Comparison of ENCODE assay signal across 34 cellular contexts in the genomic region with DNA sequence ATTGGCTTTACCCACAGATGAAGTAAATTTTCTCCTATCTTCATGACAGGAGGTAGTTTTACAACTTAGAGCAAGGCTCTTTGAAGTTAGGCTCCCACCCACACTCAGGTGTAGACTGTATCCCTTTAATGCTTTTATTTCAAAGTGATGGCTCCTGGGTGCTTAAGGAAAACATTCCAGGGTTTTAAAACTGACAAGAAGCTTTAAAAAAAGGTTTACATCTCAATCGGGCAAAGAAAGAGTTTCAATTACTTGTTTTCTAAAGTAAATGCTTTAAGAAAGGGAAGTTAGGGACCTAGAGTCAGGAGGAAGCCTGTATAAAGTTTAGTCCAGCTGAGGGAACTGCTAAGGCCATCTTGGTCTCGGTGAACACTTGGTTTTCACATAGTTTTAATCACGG.
"Had no signal": no experiment of that assay in that cellular context is flagged by ENCODE, and none has a peak within 500 bp of the region (broad histone marks: within the 10 kb centered on the region; RNA-seq: fewer than 3 reads in every experiment).

No MANE protein-coding gene starts in this region.

- H3K27ac Mint-ChIP-seq: activated CD4-positive, alpha-beta memory T cell treated with anti-CD3 and anti-CD28 coated beads for 36 hours; activated naive CD4-positive, alpha-beta T cell treated with anti-CD3 and anti-CD28 coated beads for 36 hours; activated naive CD4-positive, alpha-beta T cell treated with anti-CD3 and anti-CD28 coated beads, Interleukin-2, amount 50 U/mL, for 72 hours; activated T-helper 1 cell treated with anti-CD3 and anti-CD28 coated beads, Interleukin-12 subunit alpha, Interleukin-12 subunit beta, Interleukin-2, Interleukin-4 antibody, amounts not matched to agents 30 ng/mL and 10 ng/mL and 1 ng/mL, durations not matched to agents 14 hours and 24 hours and 36 hours; brain; T-helper 1 cell treated with Interleukin-12 subunit alpha and Interleukin-12 subunit beta and Interleukin-4 antibody, amounts not matched to agents 30 μg/mL and 1 μg/mL, for 36 hours; T-helper 2 cell treated with Interferon-gamma antibody and Interleukin-4, amounts not matched to agents 5 μg/mL and 100 μg/mL, for 36 hours had no signal

- ATAC-seq: activated CD4-positive, CD25-positive, alpha-beta regulatory T cell treated with anti-CD3 and anti-CD28 coated beads, Interleukin-2, amount 50 U/mL, for 24 hours; activated naive CD4-positive, alpha-beta T cell treated with anti-CD3 and anti-CD28 coated beads, Interleukin-2, amount 50 U/mL, for 72 hours; activated T-cell treated with anti-CD3 and anti-CD28 coated beads, Interleukin-2, amount 50 U/mL, for 4 hours; PC-3 had no signal

- H3K4me1 ChIP-seq: adrenal gland, Peyer's patch, SJSA1 had no signal

- H3K27me3 ChIP-seq: adrenal gland, Peyer's patch, SJSA1 had no signal

- H3K4me3 Mint-ChIP-seq: activated CD4-positive, alpha-beta memory T cell treated with anti-CD3 and anti-CD28 coated beads for 36 hours; activated naive CD4-positive, alpha-beta T cell treated with anti-CD3 and anti-CD28 coated beads for 36 hours; activated T-cell treated with anti-CD3 and anti-CD28 coated beads, Interleukin-2, amount 50 U/mL, for 4 hours; activated T-helper 1 cell treated with anti-CD3 and anti-CD28 coated beads, Interleukin-12 subunit alpha, Interleukin-12 subunit beta, Interleukin-2, Interleukin-4 antibody, amounts not matched to agents 30 ng/mL and 10 ng/mL and 1 ng/mL, durations not matched to agents 14 hours and 24 hours and 36 hours; brain; T-helper 1 cell treated with Interleukin-12 subunit alpha and Interleukin-12 subunit beta and Interleukin-4 antibody, amounts not matched to agents 30 μg/mL and 1 μg/mL, for 36 hours; T-helper 2 cell treated with Interferon-gamma antibody and Interleukin-4, amounts not matched to agents 5 μg/mL and 100 μg/mL, for 36 hours had no signal

- H3K9me3 ChIP-seq: adrenal gland, Peyer's patch, SJSA1 had no signal

- DNase-seq: activated CD4-positive, alpha-beta memory T cell treated with anti-CD3 and anti-CD28 coated beads for 36 hours; activated CD4-positive, alpha-beta T cell treated with anti-CD3 and anti-CD28 coated beads for 4 hours; activated CD4-positive, alpha-beta T cell treated with anti-CD3 and anti-CD28 coated beads, Interleukin-2, amount 50 U/mL, for 1 hour; activated CD8-positive, alpha-beta memory T cell treated with anti-CD3 and anti-CD28 coated beads, Interleukin-2, amount 50 U/mL, for 4 hours; activated gamma-delta T cell treated with Interleukin-2 at 50 U/mL for 16 hours; activated naive CD4-positive, alpha-beta T cell treated with anti-CD3 and anti-CD28 coated beads for 36 hours; activated T-cell treated with anti-CD3 and anti-CD28 coated beads for 4 hours; activated T-cell treated with anti-CD3 and anti-CD28 coated beads, Interleukin-2, amount 50 U/mL, for 4 hours; adrenal gland; anterior cingulate cortex; caudate nucleus; cerebellar nuclear complex; NCI-H1092 treated with DMSO at 0.1 percent for 48 hours; NCI-H1417; NCI-H146; NCI-H187; NCI-H2081 treated with DMSO at 0.1 percent for 48 hours; NCI-H226; NCI-H446 treated with DMSO at 0.1 percent for 48 hours; NCI-H524; NCI-H69; NK-92 treated with Interleukin-12 subunit alpha and Interleukin-12 subunit beta, amount 100 ng/mL, for 24 hours; PC-3; Peyer's patch; RPMI8226; SHP77 treated with DMSO at 0.1 percent for 48 hours; SK-N-SH had no signal

- H3K27ac ChIP-seq: adrenal gland, Peyer's patch, SJSA1 had no signal

- H3K36me3 ChIP-seq: adrenal gland, Peyer's patch, SJSA1 had no signal

- H3K9ac ChIP-seq: SK-N-SH had no signal

- H3K4me3 ChIP-seq: adrenal gland, Peyer's patch, SJSA1 had no signal

- H3K4me2 ChIP-seq: SK-N-SH had no signal

- H3K27me3 Mint-ChIP-seq: activated CD4-positive, alpha-beta memory T cell treated with anti-CD3 and anti-CD28 coated beads for 36 hours had no signal

- H3K36me3 Mint-ChIP-seq: activated CD4-positive, alpha-beta memory T cell treated with anti-CD3 and anti-CD28 coated beads for 36 hours had no signal
